ENCODE assay signal across 10 cellular contexts in genomic region chr17:6496116-6496481, GRCh38. TPM values are rescaled to one million over a fixed set of nuclear protein-coding genes. Genes with fewer than 3 reads are reported as not detected.
A peak's percentile ranks its signal among the peaks of the same experiment; 100 is the strongest.
DNase-seq lines count a peak whose midpoint lies in the region; ATAC-seq, FAIRE-seq and TF ChIP-seq lines count a peak whose summit lies in the region.
"Had no signal": no experiment of that assay in that cellular context is flagged by ENCODE, and none has a peak within 500 bp of the region (broad histone marks: within the 10 kb centered on the region; RNA-seq: fewer than 3 reads in every experiment).

No MANE protein-coding gene starts in this region.

- H3K36me3 ChIP-seq in HUES6 (ENCODE audit: control insufficient read depth, insufficient read depth, low read length), result no peaks in the 10 kb centered on the region
- no peaks in the 10 kb centered on the region for H3K36me3 ChIP-seq in astrocyte (ENCODE audit: insufficient read depth, low read length)
- no peaks in the 10 kb centered on the region for H3K36me3 ChIP-seq in neural progenitor cell

- H3K4me1 Mint-ChIP-seq in astrocyte (ENCODE audit: low read depth, unreplicated experiment) (peaks cover 15% of the 10 kb centered on the region), neural progenitor cell (peaks cover 44% of the 10 kb centered on the region)

- H3K4me1 ChIP-seq in HUES6 (ENCODE audit: control insufficient read depth, insufficient read depth, low read length) (peaks cover 37% of the 10 kb centered on the region), astrocyte (ENCODE audit: insufficient read depth, low read length) (no peaks in the 10 kb centered on the region), neural progenitor cell (peaks cover 44% of the 10 kb centered on the region)

- peak overlapping the region; percentile 41 for H3K27ac Mint-ChIP-seq in astrocyte (ENCODE audit: unreplicated experiment)
- H3K27ac Mint-ChIP-seq in neural progenitor cell, result no peak overlapping the region

- H3K27ac ChIP-seq in HUES6 (ENCODE audit: low read depth, low read length) (no peak overlapping the region), astrocyte (ENCODE audit: low read depth, low read length) (no peak overlapping the region), neural progenitor cell (no peak overlapping the region)

- H4K20me1 ChIP-seq in astrocyte (ENCODE audit: insufficient read depth, low read length), result no peaks in the 10 kb centered on the region
- no peaks in the 10 kb centered on the region for H4K20me1 ChIP-seq in neural progenitor cell (ENCODE audit: low read depth)

- peaks cover 37% of the 10 kb centered on the region for H3F3A ChIP-seq in neural progenitor cell (ENCODE audit: low read depth)

- no peaks in the 10 kb centered on the region for H3K79me2 ChIP-seq in astrocyte (ENCODE audit: insufficient read depth, low read length)
- H3K79me2 ChIP-seq in neural progenitor cell (ENCODE audit: low read depth), result no peaks in the 10 kb centered on the region

- DNase-seq in NCI-H1436 (lab: John Stamatoyannopoulos, UW) (peak; percentile 41), NCI-H1436 treated with DMSO at 0.1 percent for 48 hours (lab: John Stamatoyannopoulos, UW) (no peak), astrocyte (ENCODE audit: low read depth) (no peak), neural progenitor cell (ENCODE audit: low spot score) (peak; percentile 63), urothelium cell line (ENCODE audit: low spot score) (no peak)
- DNase-seq: hippocampal formation had no signal

- H3K4me3 ChIP-seq in HUES6 (ENCODE audit: low read depth, low read length) (peak overlapping the region; percentile 45), astrocyte (ENCODE audit: insufficient read depth, low read depth, low read length) (no peak overlapping the region), neural progenitor cell (peak overlapping the region; percentile 14)

- TF ChIP-seq CTCF in astrocyte (IDR thresholded peaks at IDR 0.05; ENCODE audit: insufficient read depth, low read depth, low read length), result no peak
- TF ChIP-seq CTCF in neural progenitor cell (IDR thresholded peaks at IDR 0.05), result no peak

- H3K9me3 Mint-ChIP-seq in astrocyte (ENCODE audit: unreplicated experiment) (no peaks in the 10 kb centered on the region), neural progenitor cell (no peaks in the 10 kb centered on the region)

- no peak overlapping the region for H2AFZ ChIP-seq in astrocyte (ENCODE audit: low read depth, low read length)
- peak overlapping the region; percentile 31 for H2AFZ ChIP-seq in neural progenitor cell (replicated peaks)

- no peaks in the 10 kb centered on the region for H3K9me3 ChIP-seq in HUES6 (ENCODE audit: control insufficient read depth, insufficient read depth, low read depth, low read length)
- no peaks in the 10 kb centered on the region for H3K9me3 ChIP-seq in astrocyte (ENCODE audit: insufficient read depth, low read depth, low read length)
- no peaks in the 10 kb centered on the region for H3K9me3 ChIP-seq in neural progenitor cell (ENCODE audit: low read depth)

- ATAC-seq in HG03521 (IDR thresholded peaks at IDR 0.05; ENCODE audit: unreplicated experiment) (no peak), GM21526 (IDR thresholded peaks at IDR 0.05; ENCODE audit: low FRiP score, unreplicated experiment) (no peak)

- H3K27me3 Mint-ChIP-seq in astrocyte (ENCODE audit: low read depth, unreplicated experiment) (peaks cover 55% of the 10 kb centered on the region), neural progenitor cell (ENCODE audit: insufficient read depth, low read depth) (peaks cover 6% of the 10 kb centered on the region)

- FAIRE-seq in astrocyte (lab: Jason Lieb, UNC) (no peak), urothelium cell line (lab: Jason Lieb, UNC) (no peak)
- FAIRE-seq: A204.1 had no signal

- H3K36me3 Mint-ChIP-seq in astrocyte (ENCODE audit: low read depth, unreplicated experiment), result no peaks in the 10 kb centered on the region
- no peaks in the 10 kb centered on the region for H3K36me3 Mint-ChIP-seq in neural progenitor cell

- H3K4me3 Mint-ChIP-seq in astrocyte (ENCODE audit: unreplicated experiment) (no peak overlapping the region), neural progenitor cell (peak overlapping the region; percentile 40)

- H3K27me3 ChIP-seq in HUES6 (ENCODE audit: control insufficient read depth, insufficient read depth, low read length) (no peaks in the 10 kb centered on the region), astrocyte (ENCODE audit: insufficient read depth, low read length) (peaks cover 4% of the 10 kb centered on the region), neural progenitor cell (no peaks in the 10 kb centered on the region)

- H3K9ac ChIP-seq in HUES6 (ENCODE audit: low read length), result no peak overlapping the region
- H3K9ac ChIP-seq in astrocyte (ENCODE audit: low read length), result no peak overlapping the region
- H3K9ac ChIP-seq in neural progenitor cell, result no peak overlapping the region

- no peak overlapping the region for H3K4me2 ChIP-seq in astrocyte (ENCODE audit: low read length)
- H3K4me2 ChIP-seq in neural progenitor cell, result peak overlapping the region; percentile 67

RNA-seq across cellular contexts. Expression of gene PIMREG, which starts 51.8 kb away (rescaled TPM):
- total RNA-seq in astrocyte, result 1.1 and 2.6 TPM in 2 replicates
- 71.3 and 151 TPM in 2 replicates for total RNA-seq in neural progenitor cell (ENCODE audit: low replicate concordance)

Comparison
In these comparisons a context has a peak if more than half of its experiments do, and no peak if none do; other contexts are left out.
1. DNase-seq: peak in NCI-H1436 (single experiment) and neural progenitor cell (single experiment); none in NCI-H1436 treated with DMSO at 0.1 percent for 48 hours (single experiment), astrocyte (single experiment) and urothelium cell line (single experiment).
2. RNA of gene PIMREG, which starts 51.8 kb away (total RNA-seq): 71.3 to 151 TPM in neural progenitor cell; 1.1 to 2.6 TPM in astrocyte; every median in the first group is over 10 times any median in the second.